Comparison of ENCODE assay signal across 9 cellular contexts in genomic region chr17:42653179-42654124, GRCh38. TPM values are rescaled to one million over a fixed set of nuclear protein-coding genes. Genes with fewer than 3 reads are reported as not detected.
DNase-seq lines count a peak whose midpoint lies in the region; TF ChIP-seq lines count a peak whose summit lies in the region.
"Had no signal": no experiment of that assay in that cellular context is flagged by ENCODE, and none has a peak within 500 bp of the region (broad histone marks: within the 10 kb centered on the region; RNA-seq: fewer than 3 reads in every experiment).

No MANE protein-coding gene starts in this region.

- DNase-seq in ELR (ENCODE audit: low read depth) (peak; percentile 73), ascending aorta (ENCODE audit: low spot score in 2 of 2) (peak in 1 of 2 donors; percentile 78), hepatic stellate cell (ENCODE audit: low spot score) (peak; percentile 62), foreskin melanocyte (no peak), NCI-H82 treated with DMSO at 0.1 percent for 48 hours (lab: John Stamatoyannopoulos, UW; ENCODE audit: unreplicated experiment) (no peak), NCI-H1417 treated with DMSO at 0.1 percent for 48 hours (lab: John Stamatoyannopoulos, UW) (no peak)
- DNase-seq in activated CD4-positive, alpha-beta T cell treated with anti-CD3 and anti-CD28 coated beads for 4 hours, result no peak
- DNase-seq: NCI-H1694 treated with DMSO at 0.1 percent for 48 hours had no signal

- H3K36me3 ChIP-seq in ascending aorta (no peaks in the 10 kb centered on the region), rectal smooth muscle tissue (ENCODE audit: control insufficient read depth, insufficient read depth, low read length) (no peaks in the 10 kb centered on the region)

- no peaks in the 10 kb centered on the region for H3K9me3 ChIP-seq in ascending aorta

- intact Hi-C loops in ascending aorta (cut with DNase I), result no loop called here

- peak overlapping the region; percentile 8 for H3K9ac ChIP-seq in rectal smooth muscle tissue (ENCODE audit: low read length)

- H3K27me3 ChIP-seq in ascending aorta (no peaks in the 10 kb centered on the region), rectal smooth muscle tissue (ENCODE audit: control insufficient read depth, insufficient read depth, low read length) (no peaks in the 10 kb centered on the region)

- H3K27ac ChIP-seq in ascending aorta, result peak overlapping the region; percentile 69 to 78
- H3K27ac ChIP-seq in rectal smooth muscle tissue (ENCODE audit: low read depth, low read length), result peak overlapping the region; percentile 91

- TF ChIP-seq CTCF in ascending aorta (IDR thresholded peaks at IDR 0.05), result no peak

- peak overlapping the region; percentile 40 to 67 for H3K4me3 ChIP-seq in ascending aorta
- H3K4me3 ChIP-seq in rectal smooth muscle tissue (ENCODE audit: low read length), result peak overlapping the region; percentile 56

- H3K4me1 ChIP-seq in ascending aorta (peaks cover 4 to 7% of the 10 kb centered on the region in 2 donors), rectal smooth muscle tissue (ENCODE audit: control insufficient read depth, insufficient read depth, low read length) (peaks cover 7% of the 10 kb centered on the region)

RNA-seq across cellular contexts. Expression of gene TUBG2, which starts 5.6 kb away (rescaled TPM):
- total RNA-seq in ascending aorta, result 73.1 TPM

RNA-seq across cellular contexts. Expression of gene PLEKHH3, which starts 23.3 kb away (rescaled TPM):
- total RNA-seq in ascending aorta, result 105 TPM

RNA-seq across cellular contexts. Expression of gene CCR10, which starts 28.2 kb away (rescaled TPM):
- total RNA-seq in ascending aorta, result 91.2 TPM

RNA-seq across cellular contexts. Expression of gene CNTNAP1, which starts 28.9 kb away (rescaled TPM):
- 10.5 TPM for total RNA-seq in ascending aorta

RNA-seq across cellular contexts. Expression of gene TUBG1, which starts 44.0 kb away (rescaled TPM):
- 10.5 TPM for total RNA-seq in ascending aorta

Comparison
In these comparisons a context has a peak if more than half of its experiments do, and no peak if none do; other contexts are left out.
1. DNase-seq: peak in ELR (single experiment) and hepatic stellate cell (single experiment); none in activated CD4-positive, alpha-beta T cell treated with anti-CD3 and anti-CD28 coated beads for 4 hours (0 of 2), foreskin melanocyte (single experiment), NCI-H82 treated with DMSO at 0.1 percent for 48 hours (single experiment) and NCI-H1417 treated with DMSO at 0.1 percent for 48 hours (single experiment).